ENCODE assay signal across 8 cellular contexts in the genomic region with DNA sequence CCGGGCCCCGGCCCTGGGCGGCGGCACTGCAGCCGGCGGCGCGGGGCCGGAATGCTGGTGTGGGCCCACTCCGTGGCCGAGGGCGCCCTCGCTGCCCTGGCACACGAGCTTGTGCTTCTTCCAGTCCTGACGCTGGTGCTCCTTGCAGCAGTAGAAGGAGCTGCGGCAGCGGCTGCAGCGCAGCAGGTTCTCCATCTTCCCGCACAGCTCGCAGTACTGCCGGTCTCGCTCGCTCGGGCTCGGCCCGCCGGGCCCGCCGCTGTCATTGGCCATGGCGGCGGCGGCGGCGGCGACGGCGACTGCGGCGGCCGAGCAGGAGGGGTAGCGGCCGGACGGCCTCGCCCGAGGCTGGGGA. TPM values are rescaled to one million over a fixed set of nuclear protein-coding genes. Genes with fewer than 3 reads are reported as not detected.
DNase-seq lines count a peak whose midpoint lies in the region; ATAC-seq, FAIRE-seq and TF ChIP-seq lines count a peak whose summit lies in the region.

No MANE protein-coding gene starts in this region.

- H4K20me1 ChIP-seq in K562 (replicated peaks; ENCODE audit: control insufficient read depth, insufficient read depth, low read length), result peaks cover 32% of the 10 kb centered on the region

- in situ Hi-C loops in ACHN (cut with HindIII; ENCODE audit: low pct_ligation_motif_present, low pct_unique_long_range_greater_than_20kb, low sequenced_read_pairs) (no loop called here), Panc1 (cut with HindIII; ENCODE audit: low pct_unique_long_range_greater_than_20kb, low sequenced_read_pairs) (no loop called here), K562 (cut with MboI) (no loop called here)

- DNase-seq in ACHN, result peak; percentile 60
- DNase-seq in Panc1 (ENCODE audit: low read depth, low spot score), result no peak
- DNase-seq in K562 (ENCODE audit: extremely low read depth in 1 of 4, low spot score in 3 of 4), result no peak
- DNase-seq in iPS-NIHi11 (ENCODE audit: low spot score), result peak; percentile 45
- DNase-seq in spleen, result no peak
- no peak for DNase-seq in putamen (ENCODE audit: low spot score)

- intact Hi-C loops in Panc1 (cut with micrococcal nuclease; ENCODE audit: unreplicated experiment) (no loop called here), K562 (cut with micrococcal nuclease) (loop anchor here (2.0 to 5.0 kb wide), 4 partner anchors 71 to 181 kb away; a partner anchor contains a TSS), spleen (cut with DNase I; ENCODE audit: low total_unique reads) (loop anchor here (10.0 kb wide), 1 partner anchor 103 kb away; a partner anchor contains a TSS)

- TF ChIP-seq CTCF in Panc1 (IDR thresholded peaks at IDR 0.05), result no peak
- TF ChIP-seq CTCF in K562 (IDR thresholded peaks at IDR 0.05 in 2 of 3, conservative IDR thresholded peaks at IDR 0.05 in 1 of 3; ENCODE audit: insufficient read depth in 2 of 3, low read depth in 1 of 3, low read length in 3 of 3), result no peak
- TF ChIP-seq CTCF in spleen (IDR thresholded peaks at IDR 0.05 in 8 of 11, conservative IDR thresholded peaks at IDR 0.05 in 3 of 11), result no peak

- POLR2A ChIA-PET in Panc1 (lab: Charles Lee) (no interaction called here), K562 (lab: Yijun Ruan, JAX) (interaction anchor here (1.1 to 2.7 kb wide), 8 partner anchors 8 to 97 kb away, joined by 3 to 18 read pairs (median 4); no protein-coding TSS in a partner anchor)

- H3K36me3 ChIP-seq in Panc1 (ENCODE audit: control insufficient read depth, insufficient read depth, low read length) (peaks cover 4% of the 10 kb centered on the region; the same call in 1 of the 2 replicates), K562 (ENCODE audit: control insufficient read depth, insufficient read depth, low read length) (peaks cover 22% of the 10 kb centered on the region; the same call in 2 of the 3 replicates), spleen (no peaks in the 10 kb centered on the region)

- no peak for TF ChIP-seq POLR2A in K562 (conservative IDR thresholded peaks at IDR 0.05)
- TF ChIP-seq POLR2A in spleen (IDR thresholded peaks at IDR 0.05), result no peak

- no peaks in the 10 kb centered on the region for H3K9me1 ChIP-seq in K562 (ENCODE audit: control insufficient read depth, insufficient read depth, low read length)

- peak overlapping the region; percentile 93; the same call in 1 of the 2 replicates for H3K4me2 ChIP-seq in K562 (ENCODE audit: insufficient read depth, low read length)

- H3K9ac ChIP-seq in K562 (ENCODE audit: insufficient read depth in 1 of 2, low read depth in 2 of 2, low read length in 2 of 2), result peak overlapping the region; percentile 76 to 98; a peak in 3 of 4 replicates

- TF ChIP-seq EP300 in K562 (IDR thresholded peaks at IDR 0.05; ENCODE audit: low read length), result no peak

- no peak overlapping the region; the same call in 1 of the 2 replicates for H3K27ac ChIP-seq in Panc1 (ENCODE audit: low read length)
- H3K27ac ChIP-seq in K562 (ENCODE audit: extremely low read depth, low read depth, low read length), result peak overlapping the region; percentile 75
- peak overlapping the region; percentile 92 to 100 (median 98) for H3K27ac ChIP-seq in spleen

- no TSS peak for BruUV-seq in Panc1 (replicated peaks; lab: Mats Ljungman, UMichigan)
- no TSS peak for BruUV-seq in K562 (replicated peaks; lab: Mats Ljungman, UMichigan)

- under 1% methylated on average over 44 of the region's 45 CpGs for WGBS in K562 (ENCODE audit: insufficient coverage, low coverage, missing lambda C conversion rate)
- WGBS in spleen, 5 donors, result 0% methylated on average over 2 to 45 of the region's 45 CpGs; no CpG with 5 or more reads in 1 of the 5 donors

- H3K4me1 ChIP-seq in Panc1 (ENCODE audit: control insufficient read depth, insufficient read depth, low read length), result peaks cover 39% of the 10 kb centered on the region
- H3K4me1 ChIP-seq in K562 (replicated peaks in 1 of 2; ENCODE audit: control insufficient read depth in 2 of 2, insufficient read depth in 2 of 2, low read length in 2 of 2), result peaks cover 19 to 26% of the 10 kb centered on the region in 2 experiments
- H3K4me1 ChIP-seq in spleen, result peaks cover 27 to 57% (median 46%) of the 10 kb centered on the region in 6 donors

- H3K27me3 ChIP-seq in Panc1 (ENCODE audit: control insufficient read depth, insufficient read depth, low read length) (no peaks in the 10 kb centered on the region), K562 (ENCODE audit: control insufficient read depth in 2 of 2, insufficient read depth in 2 of 2, low read length in 2 of 2) (no peaks in the 10 kb centered on the region), spleen (replicated peaks in 1 of 7) (no peaks in the 10 kb centered on the region)

- H3K9me3 ChIP-seq in Panc1 (ENCODE audit: control insufficient read depth, insufficient read depth, low read depth, low read length), result no peaks in the 10 kb centered on the region
- H3K9me3 ChIP-seq in K562 (replicated peaks; ENCODE audit: control insufficient read depth, insufficient read depth, low read depth, low read length), result no peaks in the 10 kb centered on the region
- H3K9me3 ChIP-seq in spleen, result no peaks in the 10 kb centered on the region

- H3K79me2 ChIP-seq in K562 (ENCODE audit: control insufficient read depth, insufficient read depth, low read length), result peaks cover 51% of the 10 kb centered on the region

- H3K4me3 ChIP-seq in Panc1 (ENCODE audit: low read depth in 2 of 2, low read length in 2 of 2), result peak overlapping the region; percentile 65 to 72
- peak overlapping the region; percentile 62 for H3K4me3 ChIP-seq in K562
- peak overlapping the region; percentile 67 to 95 (median 84) for H3K4me3 ChIP-seq in spleen

- FAIRE-seq in K562 (lab: Jason Lieb, UNC), result no peak

- CTCF ChIA-PET in Panc1 (lab: Charles Lee), result no interaction called here
- CTCF ChIA-PET in K562 (lab: Yijun Ruan, JAX; ENCODE audit: low intra/inter-chr PET ratio), result no interaction called here

- peak overlapping the region; percentile 81 for H2AFZ ChIP-seq in K562 (ENCODE audit: low read depth, low read length)

- peak; percentile 14 for ATAC-seq in GM18499 (IDR thresholded peaks at IDR 0.05; ENCODE audit: insufficient read depth, unreplicated experiment)
- peak; percentile 30 for ATAC-seq in HG02885 (IDR thresholded peaks at IDR 0.05; ENCODE audit: poor library complexity, unreplicated experiment)
- peak; percentile 49 for ATAC-seq in Panc1
- peak; percentile 47 for ATAC-seq in K562

- no peak for TF ChIP-seq RAD21 in K562 (CRISPR knock-in tag; conservative IDR thresholded peaks at IDR 0.05 in 1 of 2, IDR thresholded peaks at IDR 0.05 in 1 of 2)

TF ChIP-seq in K562, 482 proteins besides CTCF, POLR2A, EP300 and RAD21 (continues in another document):
- peak in 1 of 2 experiments; percentile 4; a peak in 1 of 4 replicates for TF ChIP-seq NONO (IDR thresholded peaks at IDR 0.05; ENCODE audit: low read depth in 2 of 2, low read length in 1 of 2)
- no peak for TF ChIP-seq BRCA1 (IDR thresholded peaks at IDR 0.05)
- TF ChIP-seq BRCA1 (CRISPR knock-in tag; IDR thresholded peaks at IDR 0.05), result 0 out of 2 replicates have a peak, but pooled peaks have one; percentile 67
- TF ChIP-seq, protein P1, sequence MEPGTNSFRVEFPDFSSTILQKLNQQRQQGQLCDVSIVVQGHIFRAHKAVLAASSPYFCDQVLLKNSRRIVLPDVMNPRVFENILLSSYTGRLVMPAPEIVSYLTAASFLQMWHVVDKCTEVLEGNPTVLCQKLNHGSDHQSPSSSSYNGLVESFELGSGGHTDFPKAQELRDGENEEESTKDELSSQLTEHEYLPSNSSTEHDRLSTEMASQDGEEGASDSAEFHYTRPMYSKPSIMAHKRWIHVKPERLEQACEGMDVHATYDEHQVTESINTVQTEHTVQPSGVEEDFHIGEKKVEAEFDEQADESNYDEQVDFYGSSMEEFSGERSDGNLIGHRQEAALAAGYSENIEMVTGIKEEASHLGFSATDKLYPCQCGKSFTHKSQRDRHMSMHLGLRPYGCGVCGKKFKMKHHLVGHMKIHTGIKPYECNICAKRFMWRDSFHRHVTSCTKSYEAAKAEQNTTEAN (CRISPR knock-in tag; IDR thresholded peaks at IDR 0.05), result no peak
- TF ChIP-seq, protein P2, sequence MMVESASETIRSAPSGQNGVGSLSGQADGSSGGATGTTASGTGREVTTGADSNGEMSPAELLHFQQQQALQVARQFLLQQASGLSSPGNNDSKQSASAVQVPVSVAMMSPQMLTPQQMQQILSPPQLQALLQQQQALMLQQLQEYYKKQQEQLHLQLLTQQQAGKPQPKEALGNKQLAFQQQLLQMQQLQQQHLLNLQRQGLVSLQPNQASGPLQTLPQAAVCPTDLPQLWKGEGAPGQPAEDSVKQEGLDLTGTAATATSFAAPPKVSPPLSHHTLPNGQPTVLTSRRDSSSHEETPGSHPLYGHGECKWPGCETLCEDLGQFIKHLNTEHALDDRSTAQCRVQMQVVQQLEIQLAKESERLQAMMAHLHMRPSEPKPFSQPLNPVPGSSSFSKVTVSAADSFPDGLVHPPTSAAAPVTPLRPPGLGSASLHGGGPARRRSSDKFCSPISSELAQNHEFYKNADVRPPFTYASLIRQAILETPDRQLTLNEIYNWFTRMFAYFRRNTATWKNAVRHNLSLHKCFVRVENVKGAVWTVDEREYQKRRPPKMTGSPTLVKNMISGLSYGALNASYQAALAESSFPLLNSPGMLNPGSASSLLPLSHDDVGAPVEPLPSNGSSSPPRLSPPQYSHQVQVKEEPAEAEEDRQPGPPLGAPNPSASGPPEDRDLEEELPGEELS (CRISPR knock-in tag; IDR thresholded peaks at IDR 0.05; ENCODE audit: borderline replicate concordance), result no peak
- no peak for TF ChIP-seq TEAD2 (tag; IDR thresholded peaks at IDR 0.05)

RNA-seq across cellular contexts. Expression of a gene that starts 0.5 kb away (rescaled TPM):
- total RNA-seq in Panc1 (2021; ENCODE audit: unreplicated experiment) (29.0 TPM), K562 (2014; rRNA removed) (18.4 TPM in 2 replicates), K562 (2014; rRNA removed; fragmentation: Illumina TruSeq; extraction: Trizol) (30.7 and 31.8 TPM in 2 replicates), K562 (2015; rRNA removed; fragmentation: Illumina TruSeq; extraction: Trizol) (31.4 and 32.9 TPM in 2 replicates), K562 (2021) (24.6 and 25.0 TPM in 2 replicates), spleen (10 to 100 TPM; 30.2 to 44.0 (median 39.9) TPM)
- polyA plus RNA-seq in Panc1 (2012; ENCODE audit: insufficient read length), result 18.5 TPM
- 9.0 and 24.6 TPM in 2 replicates for total RNA-seq in K562 (2011; cell fraction: chromatin; rRNA removed; ENCODE audit: low replicate concordance)
- 8.0 and 10.8 TPM in 2 replicates for total RNA-seq in K562 (2011; cell fraction: nucleolus; rRNA removed)
- 13.1 and 13.6 TPM in 2 replicates for total RNA-seq in K562 (2011; cell fraction: nucleoplasm; rRNA removed)
- polyA plus RNA-seq in K562 (2011; rRNA removed) (38.2 and 54.3 TPM in 2 replicates), K562 (2014; fragmentation: Illumina TruSeq; extraction: Trizol) (27.1 and 29.3 TPM in 2 replicates), K562 (2014; fragmentation: Nextera tagmentation; extraction: Ambion mirVana) (1 to 10 TPM; 5.2 to 5.6 TPM), K562 (2014; rRNA removed) (14.1 and 17.2 TPM in 2 replicates), spleen (10 to 100 TPM in 1 of 3 donors, 1 to 10 TPM in 2; 5.6 to 12.3 (median 7.8) TPM)
- polyA plus RNA-seq in K562 (2011; cell fraction: cytosol; rRNA removed), result 13.5 and 21.9 TPM in 2 replicates
- polyA plus RNA-seq in K562 (2011; cell fraction: nucleus; rRNA removed), result 6.9 and 13.0 TPM in 2 replicates
- polyA plus RNA-seq in K562 (2012), result 18.9 and 39.6 TPM in 2 replicates
- 106 and 110 TPM in 2 replicates for polyA minus RNA-seq in K562 (2011; rRNA and poly(A)+ RNA removed)
- polyA minus RNA-seq in K562 (2011; cell fraction: cytosol; rRNA and poly(A)+ RNA removed), result 25.7 and 40.9 TPM in 2 replicates
- 13.1 and 21.5 TPM in 2 replicates for polyA minus RNA-seq in K562 (2011; cell fraction: nucleus; rRNA and poly(A)+ RNA removed)

Comparison
In these comparisons a context has a peak if more than half of its experiments do, and no peak if none do; other contexts are left out.
1. DNase-seq: peak in ACHN (single experiment) and iPS-NIHi11 (single experiment); none in Panc1 (single experiment), K562 (0 of 4), spleen (single experiment) and putamen (single experiment).
2. Peak in every context shown above with its lines, with median percentiles within 50 percentile points of each other: ATAC-seq and H3K4me3 ChIP-seq.